ENCODE assay signal across 8 cellular contexts in genomic region chr1:52055066-52055853, GRCh38. TPM values are rescaled to one million over a fixed set of nuclear protein-coding genes. Genes with fewer than 3 reads are reported as not detected.
DNase-seq lines count a peak whose midpoint lies in the region; ATAC-seq and TF ChIP-seq lines count a peak whose summit lies in the region.

Gene TXNDC12, minus strand, starts transcription at chr1:52055191. Its CDS starts 95 bp downstream, at chr1:52055096.

- H3K36me3 ChIP-seq in kidney epithelial cell (ENCODE audit: control insufficient read depth, insufficient read depth, low read length): no peaks in the 10 kb centered on the region

- CTCF ChIA-PET in activated CD4-positive, alpha-beta T cell treated with anti-CD3 and anti-CD28 coated beads for 36 hours (lab: Charles Lee): interaction anchor here (1.1 kb wide), 1 partner anchor 19 kb away, joined by 3 read pairs; no protein-coding TSS in a partner anchor

- H3K27me3 Mint-ChIP-seq in activated CD4-positive, alpha-beta T cell treated with anti-CD3 and anti-CD28 coated beads for 36 hours: no peaks in the 10 kb centered on the region
- no peaks in the 10 kb centered on the region for H3K27me3 Mint-ChIP-seq in chondrocyte (ENCODE audit: low read depth)

- no peaks in the 10 kb centered on the region for H3K9me3 Mint-ChIP-seq in activated CD4-positive, alpha-beta T cell treated with anti-CD3 and anti-CD28 coated beads for 36 hours (ENCODE audit: low read depth)
- H3K9me3 Mint-ChIP-seq in chondrocyte (ENCODE audit: low read depth): no peaks in the 10 kb centered on the region

- peak within 1 kb of the TSS; percentile 85 for H3K4me3 ChIP-seq in kidney epithelial cell (ENCODE audit: low read depth, low read length)

- peaks cover 44% of the 10 kb centered on the region for H3K4me1 Mint-ChIP-seq in activated CD4-positive, alpha-beta T cell treated with anti-CD3 and anti-CD28 coated beads for 36 hours
- peaks cover 61% of the 10 kb centered on the region for H3K4me1 Mint-ChIP-seq in chondrocyte (ENCODE audit: low read depth)

- peak within 1 kb of the TSS; percentile 99 for H3K27ac Mint-ChIP-seq in activated CD4-positive, alpha-beta T cell treated with anti-CD3 and anti-CD28 coated beads for 36 hours
- peak within 1 kb of the TSS; percentile 99 for H3K27ac Mint-ChIP-seq in chondrocyte (ENCODE audit: unreplicated experiment)

- intact Hi-C loops in activated CD4-positive, alpha-beta T cell treated with anti-CD3 and anti-CD28 coated beads for 36 hours (cut with DNase I, micrococcal nuclease): loop anchor here (1.0 to 10.0 kb wide), 9 partner anchors 177 to 1784 kb away; partner anchors contain the start of genes CPT2 (in 1 of the 2), ECHDC2 (in 1 of the 2), NDC1 (in 1 of the 2) and NRDC (in 1 of the 2)

- peak; percentile 42 for ATAC-seq in GM19025 (IDR thresholded peaks at IDR 0.05; ENCODE audit: low read depth, unreplicated experiment)
- peak; percentile 39 for ATAC-seq in HG03439 (IDR thresholded peaks at IDR 0.05; ENCODE audit: unreplicated experiment)
- ATAC-seq in activated CD4-positive, alpha-beta T cell treated with anti-CD3 and anti-CD28 coated beads for 36 hours: peak; percentile 59

- DNase-seq in AG09319 (ENCODE audit: extremely low read depth, low read depth): peak; percentile 79
- DNase-seq in NCI-H510A treated with DMSO at 0.1 percent for 48 hours (lab: John Stamatoyannopoulos, UW): peak; percentile 90
- peak; percentile 82 for DNase-seq in activated CD4-positive, alpha-beta T cell treated with anti-CD3 and anti-CD28 coated beads for 36 hours
- no peak for DNase-seq in chondrocyte (ENCODE audit: low spot score)
- peak; percentile 80 for DNase-seq in kidney epithelial cell (ENCODE audit: low read depth)
- peak; percentile 43 to 55 for DNase-seq in stimulated activated CD4-positive, alpha-beta T cell treated with anti-CD3 and anti-CD28 coated beads, Interleukin-15, amount 100 ng/mL, for 48 hours (ENCODE audit: low read depth in 2 of 2)

- no peak for TF ChIP-seq CTCF in AG09319 (IDR thresholded peaks at IDR 0.05; ENCODE audit: low read depth, low read length)
- TF ChIP-seq CTCF in chondrocyte (IDR thresholded peaks at IDR 0.05): no peak
- TF ChIP-seq CTCF in kidney epithelial cell (IDR thresholded peaks at IDR 0.05; ENCODE audit: insufficient read depth, low read length, poor library complexity, severe bottlenecking): no peak

- H3K4me3 Mint-ChIP-seq in activated CD4-positive, alpha-beta T cell treated with anti-CD3 and anti-CD28 coated beads for 36 hours: peak within 1 kb of the TSS; percentile 91
- peak within 1 kb of the TSS; percentile 93 for H3K4me3 Mint-ChIP-seq in chondrocyte (ENCODE audit: unreplicated experiment)

- no peaks in the 10 kb centered on the region for H3K27me3 ChIP-seq in kidney epithelial cell (ENCODE audit: control insufficient read depth, insufficient read depth, low read length)

- POLR2A ChIA-PET in activated CD4-positive, alpha-beta T cell treated with anti-CD3 and anti-CD28 coated beads for 36 hours (lab: Charles Lee): interaction anchor here (0.6 to 1.8 kb wide), 6 partner anchors 10 to 348 kb away, joined by 3 to 8 read pairs (median 5); partner anchors contain the start of gene CC2D1B

- H3K36me3 Mint-ChIP-seq in activated CD4-positive, alpha-beta T cell treated with anti-CD3 and anti-CD28 coated beads for 36 hours (ENCODE audit: low read depth): peaks cover 30% of the 10 kb centered on the region
- peaks cover 3% of the 10 kb centered on the region for H3K36me3 Mint-ChIP-seq in chondrocyte (ENCODE audit: low read depth)

RNA-seq across cellular contexts. Expression of gene TXNDC12, which starts in this region (rescaled TPM):
- 10 to 100 TPM; 21.9 to 31.5 TPM for total RNA-seq in activated CD4-positive, alpha-beta T cell treated with anti-CD3 and anti-CD28 coated beads for 36 hours
- 47.5 to 55.0 TPM (median 54.8 TPM) in 3 replicates for total RNA-seq in chondrocyte
- 62.1 and 62.8 TPM in 2 replicates for total RNA-seq in kidney epithelial cell
